ENCODE assay signal across 23 cellular contexts in the genomic region with DNA sequence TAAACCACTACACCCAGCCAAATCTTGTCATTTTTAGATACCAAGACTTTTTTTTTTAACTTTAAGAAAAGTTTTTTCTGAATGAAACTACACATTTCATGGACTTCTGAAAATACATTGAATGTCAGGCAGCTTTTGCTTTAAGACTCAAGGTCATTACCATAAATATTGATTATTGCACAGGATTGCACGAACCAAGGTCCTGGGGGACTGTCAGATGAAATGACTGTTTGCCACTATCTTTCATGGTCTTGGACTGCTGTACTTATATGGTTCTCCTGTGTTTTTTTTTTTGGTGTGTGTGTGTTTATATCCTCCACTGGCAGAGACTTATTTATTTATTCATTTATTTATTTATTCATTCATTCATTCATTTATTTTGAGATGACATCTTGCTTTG. TPM values are rescaled to one million over a fixed set of nuclear protein-coding genes. Genes with fewer than 3 reads are reported as not detected.
"Had no signal": no experiment of that assay in that cellular context is flagged by ENCODE, and none has a peak within 500 bp of the region (broad histone marks: within the 10 kb centered on the region; RNA-seq: fewer than 3 reads in every experiment).

No MANE protein-coding gene starts in this region.

- FAIRE-seq: HTR-8/SVneo, RCC 7860 had no signal

- DNase-seq: IMR-90, Karpas-422, KG1, MG63, NCI-H1092, NCI-H1105 treated with DMSO at 0.1 percent for 48 hours, NCI-H1417 treated with DMSO at 0.1 percent for 48 hours, NCI-H146, NCI-H1694 treated with DMSO at 0.1 percent for 48 hours, NCI-H1930, NCI-H2081, NCI-H2107, NCI-H2227 treated with DMSO at 0.1 percent for 48 hours, NCI-H524, NCI-H526 treated with DMSO at 0.1 percent for 48 hours, NCI-H748 treated with DMSO at 0.1 percent for 48 hours, Right ventricle myocardium superior, RPMI8226, SIG-M5, SK-N-SH had no signal

- H3K36me3 ChIP-seq: MG63 had no signal

- H3K27me3 ChIP-seq: MG63 had no signal

- H3K4me2 ChIP-seq: SK-N-SH had no signal

- H3K27ac ChIP-seq: HL-60 had no signal

- H3K9ac ChIP-seq: SK-N-SH had no signal

- H3K4me3 ChIP-seq: MG63 had no signal

- H3K9me3 ChIP-seq: MG63, SK-N-SH had no signal

RNA-seq across cellular contexts. Expression of gene FAM81A, which starts 58.5 kb away (rescaled TPM):
- total RNA-seq: IMR-90 had no signal
- polyA plus RNA-seq: IMR-90 had no signal
